Comparison of ENCODE assay signal across 25 cellular contexts in the genomic region with DNA sequence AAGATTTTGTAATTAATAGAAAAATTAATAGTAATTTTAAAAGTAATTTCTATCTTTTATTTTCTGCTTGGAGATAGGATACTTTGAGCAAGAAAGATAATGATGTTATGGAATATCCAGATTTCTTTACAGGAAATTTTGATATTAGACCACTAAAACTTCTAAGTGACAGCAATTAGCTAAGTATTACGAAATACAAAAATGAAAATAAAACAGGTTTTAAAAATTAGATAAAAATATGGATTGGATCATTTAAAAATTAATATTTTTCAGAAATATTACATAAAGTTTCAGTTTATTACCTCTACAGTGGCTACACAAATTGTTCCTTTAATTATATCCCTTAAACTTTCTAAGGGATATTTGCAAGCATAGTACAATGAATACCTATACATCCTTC.
"Had no signal": no experiment of that assay in that cellular context is flagged by ENCODE, and none has a peak within 500 bp of the region (broad histone marks: within the 10 kb centered on the region; RNA-seq: fewer than 3 reads in every experiment).

No MANE protein-coding gene starts in this region.

- H3K27ac ChIP-seq: colonic mucosa, epithelial cell of prostate, esophagus squamous epithelium, heart right ventricle, left lung, lower lobe of right lung had no signal

- ATAC-seq: effector memory CD8-positive, alpha-beta T cell; esophagus mucosa; gastrocnemius medialis; heart right ventricle; left cardiac atrium; left lung; lower lobe of right lung; mucosa of descending colon had no signal

- H3K36me3 ChIP-seq: colonic mucosa, esophagus squamous epithelium, gastrocnemius medialis, heart right ventricle, left lung, lower lobe of right lung had no signal

- FAIRE-seq: endometrium, islet of Langerhans, keratinocyte had no signal

- H3K4me1 ChIP-seq: colonic mucosa had no signal

- DNase-seq: colonic mucosa; cortex of kidney; effector CD8-positive, alpha-beta T cell; effector memory CD8-positive, alpha-beta T cell; endodermal cell; erythroblast; esophagus squamous epithelium; foreskin fibroblast; gastrocnemius medialis; glutamatergic neuron; head of caudate nucleus; heart right ventricle; hippocampal formation; left cardiac atrium; left lung; left ventricle myocardium superior; lower lobe of right lung; mesenchymal stem cell; mucosa of descending colon; naive B cell had no signal

- H3K9me3 ChIP-seq: colonic mucosa, esophagus squamous epithelium, gastrocnemius medialis, heart right ventricle, left lung, lower lobe of right lung, mucosa of descending colon had no signal

- H3K4me3 ChIP-seq: colonic mucosa, esophagus squamous epithelium, gastrocnemius medialis, heart right ventricle, left lung, lower lobe of right lung, mucosa of descending colon had no signal

- H3K27me3 ChIP-seq: colonic mucosa, esophagus squamous epithelium, gastrocnemius medialis, heart right ventricle, left lung had no signal
